ENCODE assay signal across 1 cellular context in the genomic region with DNA sequence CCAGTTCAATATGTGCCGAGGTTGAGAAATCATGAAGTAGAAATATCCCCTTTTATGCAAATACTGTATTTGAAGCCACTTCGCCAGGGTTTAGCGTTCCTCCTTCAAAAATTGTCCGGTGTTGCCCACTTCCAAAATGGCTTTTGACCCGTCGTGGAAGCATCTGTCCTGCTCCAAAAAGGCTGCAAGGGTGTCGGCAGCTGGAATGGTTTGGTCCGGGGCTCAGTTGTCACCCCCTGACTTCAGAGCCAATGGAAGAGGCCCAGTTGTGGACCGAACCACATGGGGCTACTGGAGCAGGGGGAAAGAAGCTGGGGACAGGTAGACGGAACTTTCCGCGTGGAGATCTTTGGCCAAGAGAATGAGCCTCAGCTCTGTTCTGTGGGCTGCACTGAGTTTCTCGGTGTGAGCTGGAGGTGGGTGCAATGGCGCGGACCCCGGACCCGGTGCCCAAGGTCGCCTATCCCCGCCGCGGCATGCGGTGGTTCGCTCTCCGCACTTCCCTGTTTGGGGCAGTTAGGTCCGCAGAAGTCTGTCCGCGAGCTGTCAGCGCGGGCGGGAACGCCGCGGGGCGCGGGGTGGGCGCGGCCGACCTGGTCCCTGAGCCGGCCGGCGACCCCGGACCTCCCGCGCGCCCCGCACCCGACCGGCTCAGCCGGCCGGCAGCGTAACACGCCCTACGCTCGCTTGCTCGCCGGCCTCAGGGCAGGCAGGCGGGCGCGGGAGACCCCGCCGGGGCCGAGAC.
TF ChIP-seq lines count a peak whose summit lies in the region.

ANKRD13A (plus strand) TSS at position 527 of the 745 bp plus-strand sequence. CDS start 259 bp downstream, outside the sequence.

TF ChIP-seq in HepG2, 621 proteins besides CTCF, POLR2A, EP300 and RAD21 (continued from another document and continues in another):
- TF ChIP-seq, protein P1, sequence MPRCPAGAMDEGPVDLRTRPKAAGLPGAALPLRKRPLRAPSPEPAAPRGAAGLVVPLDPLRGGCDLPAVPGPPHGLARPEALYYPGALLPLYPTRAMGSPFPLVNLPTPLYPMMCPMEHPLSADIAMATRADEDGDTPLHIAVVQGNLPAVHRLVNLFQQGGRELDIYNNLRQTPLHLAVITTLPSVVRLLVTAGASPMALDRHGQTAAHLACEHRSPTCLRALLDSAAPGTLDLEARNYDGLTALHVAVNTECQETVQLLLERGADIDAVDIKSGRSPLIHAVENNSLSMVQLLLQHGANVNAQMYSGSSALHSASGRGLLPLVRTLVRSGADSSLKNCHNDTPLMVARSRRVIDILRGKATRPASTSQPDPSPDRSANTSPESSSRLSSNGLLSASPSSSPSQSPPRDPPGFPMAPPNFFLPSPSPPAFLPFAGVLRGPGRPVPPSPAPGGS (CRISPR knock-in tag; IDR thresholded peaks at IDR 0.05), result peak; percentile 66; the same call in 1 of the 2 replicates
- TF ChIP-seq, protein P2, sequence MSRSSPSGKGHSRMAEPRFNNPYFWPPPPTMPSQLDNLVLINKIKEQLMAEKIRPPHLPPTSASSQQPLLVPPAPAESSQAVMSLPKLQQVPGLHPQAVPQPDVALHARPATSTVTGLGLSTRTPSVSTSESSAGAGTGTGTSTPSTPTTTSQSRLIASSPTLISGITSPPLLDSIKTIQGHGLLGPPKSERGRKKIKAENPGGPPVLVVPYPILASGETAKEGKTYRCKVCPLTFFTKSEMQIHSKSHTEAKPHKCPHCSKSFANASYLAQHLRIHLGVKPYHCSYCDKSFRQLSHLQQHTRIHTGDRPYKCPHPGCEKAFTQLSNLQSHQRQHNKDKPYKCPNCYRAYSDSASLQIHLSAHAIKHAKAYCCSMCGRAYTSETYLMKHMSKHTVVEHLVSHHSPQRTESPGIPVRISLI (CRISPR knock-in tag; IDR thresholded peaks at IDR 0.05; ENCODE audit: borderline replicate concordance), result peak; percentile 16; the same call in 1 of the 2 replicates
- peak; percentile 95 for TF ChIP-seq HOXA3 (CRISPR knock-in tag; IDR thresholded peaks at IDR 0.05)
- TF ChIP-seq ZNF407 (CRISPR knock-in tag; IDR thresholded peaks at IDR 0.05; ENCODE audit: not compliant biosample characterization), result peak; percentile 88
- no peak for TF ChIP-seq ZNF597 (CRISPR knock-in tag; IDR thresholded peaks at IDR 0.05)
- TF ChIP-seq ZNF446 (CRISPR knock-in tag; IDR thresholded peaks at IDR 0.05), result peak; percentile 49
- TF ChIP-seq, protein P3, sequence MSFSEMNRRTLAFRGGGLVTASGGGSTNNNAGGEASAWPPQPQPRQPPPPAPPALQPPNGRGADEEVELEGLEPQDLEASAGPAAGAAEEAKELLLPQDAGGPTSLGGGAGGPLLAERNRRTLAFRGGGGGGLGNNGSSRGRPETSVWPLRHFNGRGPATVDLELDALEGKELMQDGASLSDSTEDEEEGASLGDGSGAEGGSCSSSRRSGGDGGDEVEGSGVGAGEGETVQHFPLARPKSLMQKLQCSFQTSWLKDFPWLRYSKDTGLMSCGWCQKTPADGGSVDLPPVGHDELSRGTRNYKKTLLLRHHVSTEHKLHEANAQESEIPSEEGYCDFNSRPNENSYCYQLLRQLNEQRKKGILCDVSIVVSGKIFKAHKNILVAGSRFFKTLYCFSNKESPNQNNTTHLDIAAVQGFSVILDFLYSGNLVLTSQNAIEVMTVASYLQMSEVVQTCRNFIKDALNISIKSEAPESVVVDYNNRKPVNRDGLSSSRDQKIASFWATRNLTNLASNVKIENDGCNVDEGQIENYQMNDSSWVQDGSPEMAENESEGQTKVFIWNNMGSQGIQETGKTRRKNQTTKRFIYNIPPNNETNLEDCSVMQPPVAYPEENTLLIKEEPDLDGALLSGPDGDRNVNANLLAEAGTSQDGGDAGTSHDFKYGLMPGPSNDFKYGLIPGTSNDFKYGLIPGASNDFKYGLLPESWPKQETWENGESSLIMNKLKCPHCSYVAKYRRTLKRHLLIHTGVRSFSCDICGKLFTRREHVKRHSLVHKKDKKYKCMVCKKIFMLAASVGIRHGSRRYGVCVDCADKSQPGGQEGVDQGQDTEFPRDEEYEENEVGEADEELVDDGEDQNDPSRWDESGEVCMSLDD (CRISPR knock-in tag; IDR thresholded peaks at IDR 0.05; ENCODE audit: borderline replicate concordance), result peak; percentile 57; the same call in 1 of the 2 replicates
- TF ChIP-seq ZNF674 (CRISPR knock-in tag; IDR thresholded peaks at IDR 0.05; ENCODE audit: low read depth), result no peak
- no peak for TF ChIP-seq LBX2 (CRISPR knock-in tag; IDR thresholded peaks at IDR 0.05; ENCODE audit: borderline replicate concordance)
- peak; percentile 64; the same call in 1 of the 2 replicates for TF ChIP-seq ZNF441 (CRISPR knock-in tag; IDR thresholded peaks at IDR 0.05; ENCODE audit: borderline replicate concordance)
- TF ChIP-seq, protein P4, sequence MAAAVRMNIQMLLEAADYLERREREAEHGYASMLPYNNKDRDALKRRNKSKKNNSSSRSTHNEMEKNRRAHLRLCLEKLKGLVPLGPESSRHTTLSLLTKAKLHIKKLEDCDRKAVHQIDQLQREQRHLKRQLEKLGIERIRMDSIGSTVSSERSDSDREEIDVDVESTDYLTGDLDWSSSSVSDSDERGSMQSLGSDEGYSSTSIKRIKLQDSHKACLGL (CRISPR knock-in tag; IDR thresholded peaks at IDR 0.05), result peak; percentile 60
- TF ChIP-seq KDM2A (CRISPR knock-in tag; IDR thresholded peaks at IDR 0.05; ENCODE audit: borderline replicate concordance, low read depth), result peak; percentile 62
- TF ChIP-seq KLF13 (CRISPR knock-in tag; IDR thresholded peaks at IDR 0.05), result no peak
- peak in 1 of 2 experiments; percentile 53; a peak in 1 of 4 replicates for TF ChIP-seq KLF16 (CRISPR knock-in tag; IDR thresholded peaks at IDR 0.05)
- peak; percentile 69; the same call in 1 of the 2 replicates for TF ChIP-seq RARG (CRISPR knock-in tag; IDR thresholded peaks at IDR 0.05; ENCODE audit: low read depth)
- peak; percentile 36; the same call in 1 of the 2 replicates for TF ChIP-seq ZBTB38 (CRISPR knock-in tag; IDR thresholded peaks at IDR 0.05)
- TF ChIP-seq ZNF710 (CRISPR knock-in tag; IDR thresholded peaks at IDR 0.05; ENCODE audit: borderline replicate concordance), result peak; percentile 61; the same call in 1 of the 2 replicates
- TF ChIP-seq ONECUT2 (CRISPR knock-in tag; IDR thresholded peaks at IDR 0.05), result no peak
- TF ChIP-seq PHF8 (CRISPR knock-in tag; IDR thresholded peaks at IDR 0.05), result peak; percentile 56; the same call in 1 of the 2 replicates
- TF ChIP-seq, protein P5, sequence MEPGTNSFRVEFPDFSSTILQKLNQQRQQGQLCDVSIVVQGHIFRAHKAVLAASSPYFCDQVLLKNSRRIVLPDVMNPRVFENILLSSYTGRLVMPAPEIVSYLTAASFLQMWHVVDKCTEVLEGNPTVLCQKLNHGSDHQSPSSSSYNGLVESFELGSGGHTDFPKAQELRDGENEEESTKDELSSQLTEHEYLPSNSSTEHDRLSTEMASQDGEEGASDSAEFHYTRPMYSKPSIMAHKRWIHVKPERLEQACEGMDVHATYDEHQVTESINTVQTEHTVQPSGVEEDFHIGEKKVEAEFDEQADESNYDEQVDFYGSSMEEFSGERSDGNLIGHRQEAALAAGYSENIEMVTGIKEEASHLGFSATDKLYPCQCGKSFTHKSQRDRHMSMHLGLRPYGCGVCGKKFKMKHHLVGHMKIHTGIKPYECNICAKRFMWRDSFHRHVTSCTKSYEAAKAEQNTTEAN (CRISPR knock-in tag; conservative IDR thresholded peaks at IDR 0.05), result no peak; the same call in 1 of the 2 replicates
- TF ChIP-seq ZNF547 (CRISPR knock-in tag; IDR thresholded peaks at IDR 0.05), result no peak; the same call in 1 of the 2 replicates
- peak; percentile 51 for TF ChIP-seq ETV5 (CRISPR knock-in tag; IDR thresholded peaks at IDR 0.05; ENCODE audit: borderline replicate concordance)
- peak; percentile 68; the same call in 1 of the 2 replicates for TF ChIP-seq ZNF605 (CRISPR knock-in tag; IDR thresholded peaks at IDR 0.05)
- no peak for TF ChIP-seq GABPA (IDR thresholded peaks at IDR 0.05; ENCODE audit: low read depth, low read length)
- peak; percentile 77 for TF ChIP-seq GABPA (CRISPR knock-in tag; IDR thresholded peaks at IDR 0.05; ENCODE audit: low read depth)
- peak; percentile 79; the same call in 1 of the 2 replicates for TF ChIP-seq HBP1 (CRISPR knock-in tag; IDR thresholded peaks at IDR 0.05; ENCODE audit: low read depth)
